In genomic region chr18:57781128-57781463, GRCh38 we compare ENCODE assay signal across 1 cellular context.
TF ChIP-seq lines count a peak whose summit lies in the region.

No MANE protein-coding gene starts in this region.

TF ChIP-seq in IMR-90, 13 proteins besides CTCF, POLR2A, EP300 and RAD21:
- TF ChIP-seq CEBPB (IDR thresholded peaks at IDR 0.05; ENCODE audit: low read depth, low read length) (no peak), MAFK (IDR thresholded peaks at IDR 0.05; ENCODE audit: low read depth, low read length) (peak; percentile 33; the same call in 1 of the 2 replicates)
